Comparison of ENCODE assay signal across 8 cellular contexts in genomic region chr14:77025744-77026165, GRCh38. TPM values are rescaled to one million over a fixed set of nuclear protein-coding genes. Genes with fewer than 3 reads are reported as not detected.
DNase-seq lines count a peak whose midpoint lies in the region; ATAC-seq and TF ChIP-seq lines count a peak whose summit lies in the region.

No MANE protein-coding gene starts in this region.

- no peak for DNase-seq in activated T-cell treated with anti-CD3 and anti-CD28 coated beads, Interleukin-2, amount 50 U/mL, for 72 hours
- DNase-seq in activated T-cell treated with anti-CD3 and anti-CD28 coated beads, Interleukin-2, amount 50 U/mL, for 1 hour, result no peak
- DNase-seq in body of pancreas (peak; percentile 38 to 59 (median 48)), right lobe of liver (peak in 2 of 3 donors; percentile 38 to 63), type B pancreatic cell (ENCODE audit: extremely low spot score, unreplicated experiment) (no peak), T-helper 9 cell (no peak), NCI-H82 treated with DMSO at 0.1 percent for 48 hours (lab: John Stamatoyannopoulos, UW; ENCODE audit: unreplicated experiment) (no peak), HuH-7 (ENCODE audit: low spot score) (no peak)

- TF ChIP-seq POLR2A in body of pancreas (IDR thresholded peaks at IDR 0.05) (no peak), right lobe of liver (IDR thresholded peaks at IDR 0.05) (no peak)

- H3K36me3 ChIP-seq in body of pancreas (replicated peaks in 1 of 2; ENCODE audit: insufficient read depth in 1 of 2, low read depth in 2 of 2), result no peaks in the 10 kb centered on the region
- H3K36me3 ChIP-seq in right lobe of liver, result no peaks in the 10 kb centered on the region

- H3K4me1 ChIP-seq in body of pancreas, result peaks cover 67% of the 10 kb centered on the region
- H3K4me1 ChIP-seq in right lobe of liver, result peaks cover 0 to 52% (median 24%) of the 10 kb centered on the region in 4 donors

- H3K9me3 ChIP-seq in body of pancreas (no peaks in the 10 kb centered on the region), right lobe of liver (no peaks in the 10 kb centered on the region)

- peak overlapping the region; percentile 84 to 93 for H3K4me3 Mint-ChIP-seq in activated T-cell treated with anti-CD3 and anti-CD28 coated beads, Interleukin-2, amount 50 U/mL, for 72 hours
- peak overlapping the region; percentile 90 for H3K4me3 Mint-ChIP-seq in type B pancreatic cell

- H3K4me3 ChIP-seq in body of pancreas (peak overlapping the region; percentile 14 to 80), right lobe of liver (peak overlapping the region; percentile 64 to 92 (median 73))

- intact Hi-C loops in body of pancreas (cut with DNase I) (no loop called here), right lobe of liver (cut with DNase I) (loop anchor here in 1 of 2 donors (10.0 kb wide), 1 partner anchor 71 kb away; no protein-coding TSS in a partner anchor)

- no peaks in the 10 kb centered on the region for H3K27me3 Mint-ChIP-seq in activated T-cell treated with anti-CD3 and anti-CD28 coated beads, Interleukin-2, amount 50 U/mL, for 72 hours (ENCODE audit: low read depth)
- peaks cover 6% of the 10 kb centered on the region for H3K27me3 Mint-ChIP-seq in type B pancreatic cell

- peaks cover 56% of the 10 kb centered on the region for H3K4me1 Mint-ChIP-seq in activated T-cell treated with anti-CD3 and anti-CD28 coated beads, Interleukin-2, amount 50 U/mL, for 72 hours (ENCODE audit: low read depth)
- H3K4me1 Mint-ChIP-seq in type B pancreatic cell (ENCODE audit: unreplicated experiment), result peaks cover 42% of the 10 kb centered on the region

- no peaks in the 10 kb centered on the region for H3K9me3 Mint-ChIP-seq in activated T-cell treated with anti-CD3 and anti-CD28 coated beads, Interleukin-2, amount 50 U/mL, for 72 hours
- no peaks in the 10 kb centered on the region for H3K9me3 Mint-ChIP-seq in type B pancreatic cell

- H3K27ac ChIP-seq in body of pancreas, result peak overlapping the region; percentile 99 to 100 (median 100)
- peak overlapping the region; percentile 100 for H3K27ac ChIP-seq in right lobe of liver

- WGBS in body of pancreas, 2 donors, result 5% methylated on average over 39 of the region's 42 CpGs; no CpG with 5 or more reads in 1 of the 2 donors
- 20% methylated on average over 2 of the region's 42 CpGs for WGBS in right lobe of liver (ENCODE audit: insufficient coverage, low coverage, low lambda C conversion rate, missing lambda C conversion rate)

- H3K36me3 Mint-ChIP-seq in activated T-cell treated with anti-CD3 and anti-CD28 coated beads, Interleukin-2, amount 50 U/mL, for 72 hours (ENCODE audit: insufficient read depth in 2 of 2), result peaks cover 11 to 12% of the 10 kb centered on the region in 2 donors
- H3K36me3 Mint-ChIP-seq in type B pancreatic cell, result peaks cover 15% of the 10 kb centered on the region

- ATAC-seq in activated T-cell treated with anti-CD3 and anti-CD28 coated beads, Interleukin-2, amount 50 U/mL, for 72 hours (replicated peaks in 1 of 2), result no peak
- ATAC-seq in body of pancreas (no peak), right lobe of liver (no peak)

- no peak overlapping the region for H3K27ac Mint-ChIP-seq in activated T-cell treated with anti-CD3 and anti-CD28 coated beads, Interleukin-2, amount 50 U/mL, for 72 hours
- H3K27ac Mint-ChIP-seq in type B pancreatic cell, result peak overlapping the region; percentile 96

- H3K27me3 ChIP-seq in body of pancreas (no peaks in the 10 kb centered on the region), right lobe of liver (no peaks in the 10 kb centered on the region)

- TF ChIP-seq CTCF in body of pancreas (IDR thresholded peaks at IDR 0.05) (no peak), right lobe of liver (IDR thresholded peaks at IDR 0.05) (no peak), type B pancreatic cell (conservative IDR thresholded peaks at IDR 0.05) (no peak)

RNA-seq across cellular contexts. Expression of gene IRF2BPL, which starts 2.8 kb away (rescaled TPM):
- total RNA-seq in activated T-cell treated with anti-CD3 and anti-CD28 coated beads, Interleukin-2, amount 50 U/mL, for 72 hours, result 10 to 100 TPM; 55.6 to 58.0 TPM
- total RNA-seq in body of pancreas (10 to 100 TPM; 26.7 to 52.1 TPM), right lobe of liver (10 to 100 TPM; 11.7 to 18.1 (median 13.7) TPM), type B pancreatic cell (ENCODE audit: low replicate concordance) (59.7 and 116 TPM in 2 replicates)

Comparison
In these comparisons a context has a peak if more than half of its experiments do, and no peak if none do; other contexts are left out.
1. DNase-seq: peak in body of pancreas (4 of 4) and right lobe of liver (2 of 3); none in activated T-cell treated with anti-CD3 and anti-CD28 coated beads, Interleukin-2, amount 50 U/mL, for 72 hours (0 of 2), activated T-cell treated with anti-CD3 and anti-CD28 coated beads, Interleukin-2, amount 50 U/mL, for 1 hour (single experiment), type B pancreatic cell (single experiment), T-helper 9 cell (single experiment), NCI-H82 treated with DMSO at 0.1 percent for 48 hours (single experiment) and HuH-7 (single experiment).